1 cellular context compared by ENCODE assay signal in genomic region chr3:100709840-100710235, GRCh38.
TF ChIP-seq lines count a peak whose summit lies in the region.

No MANE protein-coding gene starts in this region.

TF ChIP-seq in endothelial cell of umbilical vein, 7 proteins besides CTCF, POLR2A, EP300 and RAD21 (continued from another document):
- TF ChIP-seq FOS (IDR thresholded peaks at IDR 0.05; ENCODE audit: borderline replicate concordance, insufficient read depth, low read length): no peak
- no peak for TF ChIP-seq POLR2AphosphoS5 (IDR thresholded peaks at IDR 0.05; ENCODE audit: insufficient read depth, low read depth, low read length)
- TF ChIP-seq MYC (IDR thresholded peaks at IDR 0.05; ENCODE audit: low read depth, low read length): no peak
- no peak for TF ChIP-seq EZH2 (IDR thresholded peaks at IDR 0.05; ENCODE audit: borderline replicate concordance, low read depth, low read length, severe bottlenecking)
